ENCODE assay signal across 16 cellular contexts in genomic region chr2:153230977-153231376, GRCh38.
"Had no signal": no experiment of that assay in that cellular context is flagged by ENCODE, and none has a peak within 500 bp of the region (broad histone marks: within the 10 kb centered on the region; RNA-seq: fewer than 3 reads in every experiment).

No MANE protein-coding gene starts in this region.

- H3K9me3 ChIP-seq: lower lobe of right lung, right atrium auricular region had no signal

- H3K27me3 ChIP-seq: brain microvascular endothelial cell, right atrium auricular region, stomach had no signal

- H3K4me3 Mint-ChIP-seq: activated CD8-positive, alpha-beta memory T cell treated with anti-CD3 and anti-CD28 coated beads, Interleukin-2, amount 10 ng/mL, durations not matched to agents 7 days and 5 days; activated naive CD8-positive, alpha-beta T cell treated with anti-CD3 and anti-CD28 coated beads for 36 hours; activated T-cell treated with anti-CD3 and anti-CD28 coated beads, Interleukin-2, amount 50 U/mL, for 24 hours; dendritic cell treated with granulocyte-macrophage colony-stimulating factor and Interleukin-4, amounts not matched to agents 40 ng/mL and 50 ng/mL, for 4 days; naive thymus-derived CD8-positive, alpha-beta T cell had no signal

- H3K27ac Mint-ChIP-seq: activated CD8-positive, alpha-beta memory T cell treated with anti-CD3 and anti-CD28 coated beads, Interleukin-2, amount 10 ng/mL, durations not matched to agents 7 days and 5 days; activated naive CD8-positive, alpha-beta T cell treated with anti-CD3 and anti-CD28 coated beads for 36 hours; activated T-cell treated with anti-CD3 and anti-CD28 coated beads, Interleukin-2, amount 50 U/mL, for 24 hours; dendritic cell treated with granulocyte-macrophage colony-stimulating factor and Interleukin-4, amounts not matched to agents 40 ng/mL and 50 ng/mL, for 4 days; naive thymus-derived CD8-positive, alpha-beta T cell had no signal

- H3K27me3 Mint-ChIP-seq: activated naive CD8-positive, alpha-beta T cell treated with anti-CD3 and anti-CD28 coated beads for 36 hours; activated T-cell treated with anti-CD3 and anti-CD28 coated beads, Interleukin-2, amount 50 U/mL, for 24 hours; dendritic cell treated with granulocyte-macrophage colony-stimulating factor and Interleukin-4, amounts not matched to agents 40 ng/mL and 50 ng/mL, for 4 days had no signal

- H3K4me3 ChIP-seq: lower lobe of right lung, right atrium auricular region, skin epidermis, stomach had no signal

- DNase-seq: activated CD4-positive, alpha-beta T cell treated with anti-CD3 and anti-CD28 coated beads, Interleukin-2, amount 50 U/mL, for 4 hours; activated CD4-positive, CD25-positive, alpha-beta regulatory T cell treated with anti-CD3 and anti-CD28 coated beads, Interleukin-2, amount 50 U/mL, for 72 hours; activated CD8-positive, alpha-beta memory T cell treated with anti-CD3 and anti-CD28 coated beads, Interleukin-2, amount 10 ng/mL, durations not matched to agents 7 days and 5 days; activated effector memory CD4-positive, alpha-beta T cell treated with Interleukin-2 at 50 U/mL for 16 hours; activated naive CD8-positive, alpha-beta T cell treated with anti-CD3 and anti-CD28 coated beads for 36 hours; activated T-cell treated with anti-CD3 and anti-CD28 coated beads, Interleukin-2, amount 50 U/mL, for 24 hours; brain microvascular endothelial cell; cerebellar nuclear complex; lower lobe of right lung; naive thymus-derived CD8-positive, alpha-beta T cell; nucleus accumbens; stimulated activated CD4-positive, alpha-beta T cell treated with anti-CD3 and anti-CD28 coated beads, Interleukin-4, amount 100 ng/mL, for 4 hours; stomach had no signal

- H3K36me3 Mint-ChIP-seq: activated naive CD8-positive, alpha-beta T cell treated with anti-CD3 and anti-CD28 coated beads for 36 hours; naive thymus-derived CD8-positive, alpha-beta T cell had no signal

- H3K36me3 ChIP-seq: brain microvascular endothelial cell, lower lobe of right lung, right atrium auricular region, stomach had no signal

- H3K27ac ChIP-seq: brain microvascular endothelial cell, lower lobe of right lung, right atrium auricular region, skin epidermis, stomach had no signal

- H3K4me1 ChIP-seq: lower lobe of right lung, right atrium auricular region, stomach had no signal
